ENCODE assay signal across 1 cellular context in genomic region chr9:6413365-6414263, GRCh38.
A peak's percentile ranks its signal among the peaks of the same experiment; 100 is the strongest.
TF ChIP-seq lines count a peak whose summit lies in the region.

No MANE protein-coding gene starts in this region.

TF ChIP-seq in GM12878, 131 proteins besides CTCF, POLR2A, EP300 and RAD21 (continued from another document and continues in another):
- TF ChIP-seq CHD2 (IDR thresholded peaks at IDR 0.05; ENCODE audit: borderline replicate concordance, low read depth, low read length) (no peak), RELB (IDR thresholded peaks at IDR 0.05; ENCODE audit: low read depth) (no peak), LARP7 (IDR thresholded peaks at IDR 0.05) (peak; percentile 88), IKZF1 (conservative IDR thresholded peaks at IDR 0.05) (peak; percentile 22), MLLT1 (IDR thresholded peaks at IDR 0.05) (0 out of 2 replicates have a peak, but pooled peaks have one; percentile 25), SP1 (IDR thresholded peaks at IDR 0.05; ENCODE audit: low read depth, low read length) (no peak), TARDBP (IDR thresholded peaks at IDR 0.05; ENCODE audit: borderline replicate concordance) (no peak), ZBTB11 (CRISPR knock-in tag; IDR thresholded peaks at IDR 0.05) (no peak), NFYA (IDR thresholded peaks at IDR 0.05; ENCODE audit: borderline replicate concordance, low read depth, low read length) (no peak), FOXK2 (IDR thresholded peaks at IDR 0.05) (no peak), ASH2L (IDR thresholded peaks at IDR 0.05; ENCODE audit: borderline replicate concordance, low read depth) (no peak), TCF7 (IDR thresholded peaks at IDR 0.05; ENCODE audit: borderline replicate concordance) (no peak), TBL1XR1 (IDR thresholded peaks at IDR 0.05; ENCODE audit: low read depth, low read length) (no peak), ZNF687 (IDR thresholded peaks at IDR 0.05) (peak; percentile 10; the same call in 1 of the 2 replicates), ZNF24 (IDR thresholded peaks at IDR 0.05) (no peak), E2F8 (IDR thresholded peaks at IDR 0.05; ENCODE audit: low read depth, partially characterized antibody) (no peak), E2F4 (IDR thresholded peaks at IDR 0.05; ENCODE audit: low read depth, low read length) (no peak), WRNIP1 (IDR thresholded peaks at IDR 0.05; ENCODE audit: borderline replicate concordance, low read depth, low read length) (no peak), NRF1 (conservative IDR thresholded peaks at IDR 0.05; ENCODE audit: low read depth, low read length) (no peak), HDAC2 (IDR thresholded peaks at IDR 0.05) (no peak), POU2F2 (IDR thresholded peaks at IDR 0.05; ENCODE audit: borderline replicate concordance, low read depth, low read length) (no peak), PAX5 (IDR thresholded peaks at IDR 0.05; ENCODE audit: borderline replicate concordance, low read depth, low read length) (no peak), ZNF384 (IDR thresholded peaks at IDR 0.05; ENCODE audit: borderline replicate concordance, low read depth, low read length) (no peak), GATAD2B (conservative IDR thresholded peaks at IDR 0.05; ENCODE audit: low read depth) (peak; percentile 82), JUNB (IDR thresholded peaks at IDR 0.05) (no peak), ZNF592 (IDR thresholded peaks at IDR 0.05) (no peak), RELA (IDR thresholded peaks at IDR 0.05; ENCODE audit: borderline replicate concordance, partially characterized antibody) (no peak), GABPA (IDR thresholded peaks at IDR 0.05; ENCODE audit: low read depth) (no peak), ZBTB4 (CRISPR knock-in tag; IDR thresholded peaks at IDR 0.05) (no peak), EZH2 (IDR thresholded peaks at IDR 0.05; ENCODE audit: borderline replicate concordance, control insufficient read depth, low read depth, low read length) (no peak), MEF2A (IDR thresholded peaks at IDR 0.05; ENCODE audit: insufficient read depth, low read depth, low read length) (no peak), STAT1 (conservative IDR thresholded peaks at IDR 0.05) (no peak), PML (IDR thresholded peaks at IDR 0.05; ENCODE audit: low read length) (no peak), BACH1 (IDR thresholded peaks at IDR 0.05; ENCODE audit: borderline replicate concordance) (no peak), DPF2 (IDR thresholded peaks at IDR 0.05) (peak; percentile 36; the same call in 1 of the 2 replicates), SUPT20H (IDR thresholded peaks at IDR 0.05; ENCODE audit: borderline replicate concordance, control insufficient read depth, low read depth, low read length) (no peak)
